In the genomic region with DNA sequence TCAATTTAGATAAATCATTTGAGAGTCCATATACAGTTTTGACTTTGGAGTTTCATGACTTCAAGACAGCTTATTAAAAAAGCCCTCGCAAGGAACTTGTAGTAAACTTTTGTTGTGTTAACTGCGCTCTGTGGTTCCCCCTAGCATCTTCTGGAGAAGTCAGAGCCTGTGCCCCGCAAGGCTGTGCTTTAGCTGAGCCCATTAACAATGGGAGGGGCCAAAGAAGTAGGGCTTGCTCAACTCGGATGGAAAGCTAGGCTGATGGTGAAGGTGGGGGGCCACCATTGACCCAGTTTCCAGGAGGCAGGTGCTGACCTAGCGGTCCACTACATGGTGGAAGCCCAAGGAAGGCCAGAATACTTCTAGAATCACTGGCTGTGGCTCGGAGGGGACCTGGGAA, we compare ENCODE assay signal across 33 cellular contexts. TPM values are rescaled to one million over a fixed set of nuclear protein-coding genes. Genes with fewer than 3 reads are reported as not detected.
"Had no signal": no experiment of that assay in that cellular context is flagged by ENCODE, and none has a peak within 500 bp of the region (broad histone marks: within the 10 kb centered on the region; RNA-seq: fewer than 3 reads in every experiment).

No MANE protein-coding gene starts in this region.

- H3K27me3 Mint-ChIP-seq: activated CD4-positive, alpha-beta T cell treated with anti-CD3 and anti-CD28 coated beads for 36 hours; activated CD4-positive, alpha-beta T cell treated with anti-CD3 and anti-CD28 coated beads, Interleukin-2, amount 10 ng/mL, durations not matched to agents 7 days and 5 days had no signal

- H3K9ac ChIP-seq: KMS-11 had no signal

- H3K27ac Mint-ChIP-seq: activated CD4-positive, alpha-beta T cell treated with anti-CD3 and anti-CD28 coated beads for 36 hours; activated CD4-positive, alpha-beta T cell treated with anti-CD3 and anti-CD28 coated beads, Interleukin-2, amount 10 ng/mL, durations not matched to agents 7 days and 5 days; activated CD8-positive, alpha-beta T cell treated with anti-CD3 and anti-CD28 coated beads, Interleukin-2, amount 10 ng/mL, durations not matched to agents 7 days and 5 days; activated naive CD8-positive, alpha-beta T cell treated with anti-CD3 and anti-CD28 coated beads for 36 hours; activated T-helper 17 cell treated with anti-CD3 and anti-CD28 coated beads, Interleukin-2, amount 50 U/mL, for 72 hours; T-helper 1 cell treated with Interleukin-12 subunit alpha and Interleukin-12 subunit beta and Interleukin-4 antibody, amounts not matched to agents 30 μg/mL and 1 μg/mL, for 36 hours; T-helper 2 cell treated with Interferon-gamma antibody and Interleukin-4, amounts not matched to agents 5 μg/mL and 100 μg/mL, for 36 hours had no signal

- H3K4me1 Mint-ChIP-seq: activated CD4-positive, alpha-beta T cell treated with anti-CD3 and anti-CD28 coated beads for 36 hours; activated CD4-positive, alpha-beta T cell treated with anti-CD3 and anti-CD28 coated beads, Interleukin-2, amount 10 ng/mL, durations not matched to agents 7 days and 5 days; activated naive CD8-positive, alpha-beta T cell treated with anti-CD3 and anti-CD28 coated beads for 36 hours; activated T-helper 17 cell treated with anti-CD3 and anti-CD28 coated beads, Interleukin-2, amount 50 U/mL, for 72 hours; central memory CD8-positive, alpha-beta T cell had no signal

- FAIRE-seq: TTC549 had no signal

- H3K9me3 ChIP-seq: ascending aorta, SJCRH30 had no signal

- H3K27me3 ChIP-seq: ascending aorta, cardiac muscle cell had no signal

- H3K36me3 Mint-ChIP-seq: activated naive CD8-positive, alpha-beta T cell treated with anti-CD3 and anti-CD28 coated beads for 36 hours had no signal

- DNase-seq: activated CD4-positive, alpha-beta T cell treated with anti-CD3 and anti-CD28 coated beads for 36 hours; activated CD4-positive, alpha-beta T cell treated with anti-CD3 and anti-CD28 coated beads, Interleukin-2, amount 10 ng/mL, durations not matched to agents 7 days and 5 days; activated CD4-positive, alpha-beta T cell treated with anti-CD3 and anti-CD28 coated beads, Interleukin-2, amount 50 U/mL, for 48 hours; activated CD8-positive, alpha-beta memory T cell treated with anti-CD3 and anti-CD28 coated beads, Interleukin-2, amount 50 U/mL, for 4 hours; activated CD8-positive, alpha-beta T cell treated with anti-CD3 and anti-CD28 coated beads, Interleukin-2, amount 10 ng/mL, durations not matched to agents 7 days and 5 days; activated effector memory CD4-positive, alpha-beta T cell treated with anti-CD3 and anti-CD28 coated beads, Interleukin-2, amount 50 U/mL, for 16 hours; activated naive CD4-positive, alpha-beta T cell; activated naive CD4-positive, alpha-beta T cell treated with anti-CD3 and anti-CD28 coated beads, Interleukin-2, amount 50 U/mL, for 16 hours; activated naive CD8-positive, alpha-beta T cell treated with anti-CD3 and anti-CD28 coated beads for 36 hours; activated T-cell treated with anti-CD3 and anti-CD28 coated beads, Interleukin-2, amount 50 U/mL, for 48 hours; amniotic stem cell; MM.1S; MV-4-11; NCI-H1092; NCI-H1436 treated with DMSO at 0.1 percent for 48 hours; NCI-H1694 treated with DMSO at 0.1 percent for 48 hours; NCI-H2029; NCI-H345; NCI-H524 treated with DMSO at 0.1 percent for 48 hours; SHP77; SJCRH30 had no signal

- H3K4me2 ChIP-seq: KMS-11 had no signal

- H3K4me3 Mint-ChIP-seq: activated CD4-positive, alpha-beta T cell treated with anti-CD3 and anti-CD28 coated beads for 36 hours; activated CD4-positive, alpha-beta T cell treated with anti-CD3 and anti-CD28 coated beads, Interleukin-2, amount 10 ng/mL, durations not matched to agents 7 days and 5 days; activated CD8-positive, alpha-beta T cell treated with anti-CD3 and anti-CD28 coated beads, Interleukin-2, amount 10 ng/mL, durations not matched to agents 7 days and 5 days; activated naive CD8-positive, alpha-beta T cell treated with anti-CD3 and anti-CD28 coated beads for 36 hours; activated T-helper 17 cell treated with anti-CD3 and anti-CD28 coated beads, Interleukin-2, amount 50 U/mL, for 72 hours; central memory CD8-positive, alpha-beta T cell; T-helper 1 cell treated with Interleukin-12 subunit alpha and Interleukin-12 subunit beta and Interleukin-4 antibody, amounts not matched to agents 30 μg/mL and 1 μg/mL, for 36 hours; T-helper 2 cell treated with Interferon-gamma antibody and Interleukin-4, amounts not matched to agents 5 μg/mL and 100 μg/mL, for 36 hours had no signal

- H3K9me3 Mint-ChIP-seq: activated CD4-positive, alpha-beta T cell treated with anti-CD3 and anti-CD28 coated beads, Interleukin-2, amount 10 ng/mL, durations not matched to agents 7 days and 5 days; activated naive CD8-positive, alpha-beta T cell treated with anti-CD3 and anti-CD28 coated beads for 36 hours; activated T-helper 17 cell treated with anti-CD3 and anti-CD28 coated beads, Interleukin-2, amount 50 U/mL, for 72 hours; central memory CD8-positive, alpha-beta T cell; T-helper 1 cell treated with Interleukin-12 subunit alpha and Interleukin-12 subunit beta and Interleukin-4 antibody, amounts not matched to agents 30 μg/mL and 1 μg/mL, for 36 hours; T-helper 2 cell treated with Interferon-gamma antibody and Interleukin-4, amounts not matched to agents 5 μg/mL and 100 μg/mL, for 36 hours had no signal

- H3K4me3 ChIP-seq: ascending aorta, cardiac muscle cell, SJCRH30, SK-N-MC had no signal

- H3K36me3 ChIP-seq: ascending aorta, cardiac muscle cell, SJCRH30 had no signal

- H3K27ac ChIP-seq: ascending aorta, cardiac muscle cell, KMS-11, SJCRH30, SK-N-MC had no signal

- H3K4me1 ChIP-seq: ascending aorta, SJCRH30 had no signal

RNA-seq across cellular contexts. Expression of a gene that starts 29.3 kb away (rescaled TPM):
- total RNA-seq: activated CD4-positive, alpha-beta T cell treated with anti-CD3 and anti-CD28 coated beads for 36 hours; activated CD4-positive, alpha-beta T cell treated with anti-CD3 and anti-CD28 coated beads, Interleukin-2, amount 10 ng/mL, durations not matched to agents 7 days and 5 days; activated CD8-positive, alpha-beta T cell treated with anti-CD3 and anti-CD28 coated beads, Interleukin-2, amount 10 ng/mL, durations not matched to agents 7 days and 5 days; activated naive CD8-positive, alpha-beta T cell treated with anti-CD3 and anti-CD28 coated beads for 36 hours; activated T-helper 17 cell treated with anti-CD3 and anti-CD28 coated beads, Interleukin-2, amount 50 U/mL, for 72 hours; ascending aorta; LHCN-M2; NCI-H460; RPMI7951; SJCRH30 had no signal
- polyA plus RNA-seq: cardiac muscle cell had no signal
